8 cellular contexts compared by ENCODE assay signal in the genomic region with DNA sequence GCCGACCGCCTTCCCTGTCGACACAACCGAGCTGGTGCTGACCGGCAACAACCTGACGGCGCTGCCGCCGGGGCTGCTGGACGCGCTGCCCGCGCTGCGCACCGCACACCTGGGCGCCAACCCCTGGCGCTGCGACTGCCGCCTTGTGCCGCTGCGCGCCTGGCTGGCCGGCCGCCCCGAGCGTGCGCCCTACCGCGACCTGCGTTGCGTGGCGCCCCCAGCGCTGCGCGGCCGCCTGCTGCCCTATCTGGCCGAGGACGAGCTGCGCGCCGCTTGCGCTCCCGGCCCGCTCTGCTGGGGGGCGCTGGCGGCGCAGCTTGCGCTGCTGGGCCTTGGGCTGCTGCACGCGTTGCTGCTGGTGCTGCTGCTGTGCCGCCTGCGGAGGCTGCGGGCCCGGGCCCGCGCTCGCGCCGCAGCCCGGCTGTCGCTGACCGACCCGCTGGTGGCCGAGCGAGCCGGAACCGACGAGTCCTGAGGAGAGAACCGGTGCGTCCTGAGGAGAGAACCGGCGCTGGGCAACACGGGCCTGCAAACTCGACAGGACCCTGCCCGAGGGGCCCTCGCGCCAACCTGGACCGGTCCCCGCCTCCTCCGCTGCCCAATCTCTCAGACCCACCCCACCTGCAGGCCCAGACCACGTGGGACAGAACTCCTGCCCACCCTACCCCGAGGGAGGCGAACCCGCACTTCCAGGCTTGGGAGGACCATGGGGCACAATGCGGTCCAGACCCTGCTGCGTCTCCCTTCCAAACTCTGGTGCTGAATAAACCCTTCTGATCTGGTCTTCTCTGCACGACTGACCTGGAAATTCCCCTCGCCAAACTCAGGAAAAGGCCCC. TPM values are rescaled to one million over a fixed set of nuclear protein-coding genes. Genes with fewer than 3 reads are reported as not detected.
DNase-seq lines count a peak whose midpoint lies in the region; ATAC-seq, FAIRE-seq and TF ChIP-seq lines count a peak whose summit lies in the region.

No MANE protein-coding gene starts in this region.

- FAIRE-seq in H54 (lab: Jason Lieb, UNC) = no peak

- H3K9me3 Mint-ChIP-seq in Calu3 (ENCODE audit: low read depth, unreplicated experiment) (no peaks in the 10 kb centered on the region), nephron (peaks cover 8% of the 10 kb centered on the region)

- H3K4me3 Mint-ChIP-seq in Calu3 (ENCODE audit: low read depth, unreplicated experiment) (peak overlapping the region; percentile 69), nephron (peak overlapping the region in 2 of 3 experiments; percentile 54 to 60)

- intact Hi-C loops in Calu3 (cut with micrococcal nuclease; ENCODE audit: unreplicated experiment) = no loop called here

- H3K4me1 Mint-ChIP-seq in Calu3 (ENCODE audit: low read depth, unreplicated experiment) (peaks cover 9% of the 10 kb centered on the region), nephron (peaks cover 22% of the 10 kb centered on the region)

- H3K27me3 Mint-ChIP-seq in Calu3 (ENCODE audit: unreplicated experiment) (peaks cover 98% of the 10 kb centered on the region), nephron (ENCODE audit: low read depth) (peaks cover 92% of the 10 kb centered on the region)

- TF ChIP-seq POLR2A in H54 (IDR thresholded peaks at IDR 0.05; ENCODE audit: low read depth, low read length) = no peak

- H3K36me3 Mint-ChIP-seq in Calu3 (ENCODE audit: insufficient read depth, unreplicated experiment) = peaks cover 24% of the 10 kb centered on the region
- peaks cover 26% of the 10 kb centered on the region for H3K36me3 Mint-ChIP-seq in nephron (ENCODE audit: low read depth)

- DNase-seq in Calu3 = peak; percentile 56
- DNase-seq in NCI-H748 treated with DMSO at 0.1 percent for 48 hours (lab: John Stamatoyannopoulos, UW) = peak; percentile 9
- DNase-seq in dermis blood vessel endothelial cell = peak; percentile 81
- no peak for DNase-seq in H54 (ENCODE audit: insufficient read length, low spot score)
- DNase-seq in NCI-H128 (lab: John Stamatoyannopoulos, UW; ENCODE audit: unreplicated experiment) = no peak
- no peak for DNase-seq in LoVo (ENCODE audit: low spot score)

- no peak overlapping the region for H3K27ac Mint-ChIP-seq in Calu3 (ENCODE audit: unreplicated experiment)
- H3K27ac Mint-ChIP-seq in nephron = no peak overlapping the region

- ATAC-seq in GM21619 (IDR thresholded peaks at IDR 0.05; ENCODE audit: unreplicated experiment) = no peak

- CTCF ChIA-PET in Calu3 (lab: Charles Lee) = interaction anchor here (0.5 to 1.4 kb wide), 5 partner anchors 17 to 188 kb away, joined by 3 to 7 read pairs (median 3); no protein-coding TSS in a partner anchor

- BruUV-seq in Calu3 (replicated peaks; lab: Mats Ljungman, UMichigan) = no TSS peak

- TF ChIP-seq CTCF in Calu3 (IDR thresholded peaks at IDR 0.05; ENCODE audit: unreplicated experiment) = peak; percentile 9
- peak in 1 of 3 experiments; percentile 2 for TF ChIP-seq CTCF in nephron (IDR thresholded peaks at IDR 0.05; ENCODE audit: unreplicated experiment in 3 of 3)

RNA-seq across cellular contexts. Expression of a gene that starts 0.9 kb away (rescaled TPM):
- not detected in 2 replicates for total RNA-seq in Calu3 (2022)
- 5.3 and 5.4 TPM in 2 replicates for total RNA-seq in dermis blood vessel endothelial cell

RNA-seq across cellular contexts. Expression of a gene that starts 9.9 kb away (rescaled TPM):
- 2.3 and 3.3 TPM in 2 replicates for total RNA-seq in Calu3 (2022)
- 25.3 and 29.3 TPM in 2 replicates for total RNA-seq in dermis blood vessel endothelial cell

RNA-seq across cellular contexts. Expression of a gene that starts 36.4 kb away (rescaled TPM):
- not detected in 2 replicates for total RNA-seq in Calu3 (2022)
- total RNA-seq in dermis blood vessel endothelial cell = 69.6 and 73.2 TPM in 2 replicates

Comparison
In these comparisons a context has a peak if more than half of its experiments do, and no peak if none do; other contexts are left out.
1. DNase-seq: peak in Calu3 (single experiment), NCI-H748 treated with DMSO at 0.1 percent for 48 hours (single experiment) and dermis blood vessel endothelial cell (single experiment); none in H54 (single experiment), NCI-H128 (single experiment) and LoVo (single experiment).
2. RNA of a gene that starts 36.4 kb away (total RNA-seq): 69.6 to 73.2 TPM in dermis blood vessel endothelial cell; not detected in Calu3; every median in the first group is over 10 times any median in the second.